In genomic region chr3:196726788-196727675, GRCh38 we compare ENCODE assay signal across 11 cellular contexts. TPM values are rescaled to one million over a fixed set of nuclear protein-coding genes. Genes with fewer than 3 reads are reported as not detected.
DNase-seq lines count a peak whose midpoint lies in the region; ATAC-seq and TF ChIP-seq lines count a peak whose summit lies in the region.
"Had no signal": no experiment of that assay in that cellular context is flagged by ENCODE, and none has a peak within 500 bp of the region (broad histone marks: within the 10 kb centered on the region; RNA-seq: fewer than 3 reads in every experiment).

No MANE protein-coding gene starts in this region.

- no TSS peak for BruUV-seq in mammary epithelial cell (replicated peaks; lab: Mats Ljungman, UMichigan)

- H3K9me3 ChIP-seq in mammary epithelial cell (replicated peaks; ENCODE audit: insufficient read depth, low read length) (no peaks in the 10 kb centered on the region), osteoblast (ENCODE audit: low read depth, low read length) (no peaks in the 10 kb centered on the region), thyroid gland (no peaks in the 10 kb centered on the region)

- H3K4me3 ChIP-seq in mammary epithelial cell (replicated peaks in 1 of 3; ENCODE audit: insufficient read depth in 1 of 3, low read depth in 2 of 3, low read length in 3 of 3) (no peak overlapping the region), osteoblast (ENCODE audit: insufficient read depth, low read length) (no peak overlapping the region), thyroid gland (replicated peaks in 1 of 3) (no peak overlapping the region)

- no peak for ATAC-seq in left lobe of liver

- dilution Hi-C loops in mammary epithelial cell (cut with HindIII; ENCODE audit: low sequenced_read_pairs): no loop called here

- no peak overlapping the region for H2AFZ ChIP-seq in mammary epithelial cell (ENCODE audit: low read depth, low read length)
- H2AFZ ChIP-seq in osteoblast (ENCODE audit: low read length): no peak overlapping the region

- TF ChIP-seq CTCF in GM13976 (IDR thresholded peaks at IDR 0.05; ENCODE audit: borderline replicate concordance, control extremely low read depth, extremely low read depth, insufficient read depth, missing control alignments): no peak
- no peak for TF ChIP-seq CTCF in mammary epithelial cell (conservative IDR thresholded peaks at IDR 0.05 in 1 of 2, IDR thresholded peaks at IDR 0.05 in 1 of 2; ENCODE audit: extremely low read depth in 1 of 2, insufficient read depth in 1 of 2, low read depth in 1 of 2, low read length in 2 of 2)
- no peak for TF ChIP-seq CTCF in osteoblast (IDR thresholded peaks at IDR 0.05; ENCODE audit: extremely low read depth, low read depth, low read length)
- no peak for TF ChIP-seq CTCF in thyroid gland (IDR thresholded peaks at IDR 0.05)

- H3K36me3 ChIP-seq in mammary epithelial cell (ENCODE audit: insufficient read depth, low read length): no peaks in the 10 kb centered on the region
- H3K36me3 ChIP-seq in osteoblast (ENCODE audit: insufficient read depth, low read length): peaks cover 21% of the 10 kb centered on the region
- H3K36me3 ChIP-seq in thyroid gland: no peaks in the 10 kb centered on the region

- H3K4me2 ChIP-seq in mammary epithelial cell (ENCODE audit: insufficient read depth, low read depth, low read length) (no peak overlapping the region), osteoblast (ENCODE audit: insufficient read depth, low read length) (peak overlapping the region; percentile 41)
- H3K4me2 ChIP-seq: KMS-11 had no signal

- CTCF ChIA-PET in mammary epithelial cell (lab: Charles Lee; ENCODE audit: low non-redundant PET): no interaction called here

- H3K27me3 ChIP-seq in mammary epithelial cell (ENCODE audit: insufficient read depth, low read length) (no peaks in the 10 kb centered on the region), osteoblast (ENCODE audit: insufficient read depth, low read length) (no peaks in the 10 kb centered on the region), thyroid gland (no peaks in the 10 kb centered on the region)

- in situ Hi-C loops in GM13976 (cut with MboI; ENCODE audit: low sequenced_read_pairs, unreplicated experiment): no loop called here
- in situ Hi-C loops in mammary epithelial cell (cut with MboI; ENCODE audit: low sequenced_read_pairs in 2 of 2): no loop called here

- no peaks in the 10 kb centered on the region for H4K20me1 ChIP-seq in mammary epithelial cell (ENCODE audit: insufficient read depth, low read length)
- peaks cover 3% of the 10 kb centered on the region for H4K20me1 ChIP-seq in osteoblast (ENCODE audit: insufficient read depth, low read length)

- intact Hi-C loops in mammary epithelial cell (cut with micrococcal nuclease): no loop called here
- intact Hi-C loops in thyroid gland (cut with DNase I): no loop called here

- TF ChIP-seq POLR2A in thyroid gland (IDR thresholded peaks at IDR 0.05): no peak

- no peak overlapping the region for H3K9ac ChIP-seq in mammary epithelial cell (ENCODE audit: insufficient read depth, low read length)
- H3K9ac ChIP-seq: KMS-11 had no signal

- 82% methylated on average over 7 of the region's 7 CpGs for whole genome bisulfite sequencing in mammary epithelial cell (ENCODE audit: low coverage, missing lambda C conversion rate)
- 86 to 89% methylated on average over 7 of the region's 7 CpGs for WGBS in thyroid gland, 2 donors

- H3K4me1 ChIP-seq in mammary epithelial cell (ENCODE audit: insufficient read depth, low read length) (no peaks in the 10 kb centered on the region), osteoblast (ENCODE audit: insufficient read depth, low read length) (peaks cover 14% of the 10 kb centered on the region), thyroid gland (no peaks in the 10 kb centered on the region)

- H3K27ac ChIP-seq in mammary epithelial cell (ENCODE audit: insufficient read depth, low read depth, low read length): no peak overlapping the region
- peak overlapping the region; percentile 10 for H3K27ac ChIP-seq in osteoblast (ENCODE audit: low read depth, low read length)
- H3K27ac ChIP-seq in thyroid gland: no peak overlapping the region
- H3K27ac ChIP-seq: KMS-11 had no signal

- no peaks in the 10 kb centered on the region for H3K79me2 ChIP-seq in mammary epithelial cell (ENCODE audit: insufficient read depth, low read length)
- no peaks in the 10 kb centered on the region for H3K79me2 ChIP-seq in osteoblast (ENCODE audit: insufficient read depth, low read length)

- DNase-seq in GM13976 (ENCODE audit: low spot score) (peak; percentile 28), SW 1271 (lab: John Stamatoyannopoulos, UW) (peak; percentile 34 to 87), mammary epithelial cell (peak; percentile 65), osteoblast (ENCODE audit: insufficient read length, low spot score, missing footprints) (peak; percentile 90), NCI-H1930 (lab: John Stamatoyannopoulos, UW) (no peak), left lobe of liver (ENCODE audit: low spot score) (no peak), thyroid gland (no peak), NCI-H1048 (lab: John Stamatoyannopoulos, UW) (no peak)
- DNase-seq: erythroblast, NCI-H774 had no signal

RNA-seq across cellular contexts. Expression of gene PAK2, which starts 12.6 kb away (rescaled TPM):
- total RNA-seq in mammary epithelial cell (10 to 100 TPM; 29.5 to 83.7 TPM), osteoblast (36.6 and 37.4 TPM in 2 replicates), left lobe of liver (37.4 TPM), thyroid gland (10 to 100 TPM; 29.9 to 43.8 (median 39.0) TPM)
- 35.7 TPM for polyA plus RNA-seq in mammary epithelial cell
- polyA minus RNA-seq in mammary epithelial cell: 122 TPM

RNA-seq across cellular contexts. Expression of gene PIGX, which starts 14.9 kb away (rescaled TPM):
- total RNA-seq in mammary epithelial cell: 10 to 100 TPM; 25.7 to 28.3 TPM
- 11.8 TPM for polyA plus RNA-seq in mammary epithelial cell
- 17.4 TPM for polyA minus RNA-seq in mammary epithelial cell
- total RNA-seq in osteoblast: 19.2 and 26.8 TPM in 2 replicates
- total RNA-seq in left lobe of liver: 7.2 TPM
- 10 to 100 TPM; 23.1 to 40.6 (median 31.3) TPM for total RNA-seq in thyroid gland

RNA-seq across cellular contexts. Expression of gene CEP19, which starts 15.0 kb away (rescaled TPM):
- total RNA-seq in mammary epithelial cell (1 to 10 TPM; 1.7 to 2.0 TPM), osteoblast (3.6 and 3.8 TPM in 2 replicates), left lobe of liver (0.43 TPM), thyroid gland (1 to 10 TPM; 1.2 to 5.2 (median 3.8) TPM)
- 1.5 TPM for polyA plus RNA-seq in mammary epithelial cell
- not detected for polyA minus RNA-seq in mammary epithelial cell

Comparison
In these comparisons a context has a peak if more than half of its experiments do, and no peak if none do; other contexts are left out.
1. DNase-seq: peak in GM13976 (single experiment), SW 1271 (2 of 2), mammary epithelial cell (single experiment) and osteoblast (single experiment); none in NCI-H1930 (0 of 2), left lobe of liver (single experiment), thyroid gland (0 of 2) and NCI-H1048 (single experiment).